Comparison of ENCODE assay signal across 27 cellular contexts in genomic region chrX:42242044-42242443, GRCh38.
"Had no signal": no experiment of that assay in that cellular context is flagged by ENCODE, and none has a peak within 500 bp of the region (broad histone marks: within the 10 kb centered on the region; RNA-seq: fewer than 3 reads in every experiment).

No MANE protein-coding gene starts in this region.

- H3K4me1 ChIP-seq: breast epithelium had no signal

- H3K27ac ChIP-seq: breast epithelium, SK-N-MC had no signal

- H3K36me3 ChIP-seq: breast epithelium had no signal

- ATAC-seq: activated CD4-positive, alpha-beta T cell treated with anti-CD3 and anti-CD28 coated beads for 36 hours; activated CD4-positive, CD25-positive, alpha-beta regulatory T cell treated with anti-CD3 and anti-CD28 coated beads, Interleukin-2, amount 50 U/mL, for 24 hours; activated naive CD8-positive, alpha-beta T cell treated with anti-CD3 and anti-CD28 coated beads, Interleukin-2, amount 50 U/mL, for 24 hours; activated T-cell treated with anti-CD3 and anti-CD28 coated beads, Interleukin-2, amount 50 U/mL, for 4 hours had no signal

- H3K9me3 ChIP-seq: breast epithelium had no signal

- DNase-seq: activated CD4-positive, alpha-beta memory T cell treated with anti-CD3 and anti-CD28 coated beads for 36 hours; activated CD4-positive, alpha-beta T cell treated with anti-CD3 and anti-CD28 coated beads for 36 hours; activated CD4-positive, alpha-beta T cell treated with anti-CD3 and anti-CD28 coated beads, Interleukin-2, amount 50 U/mL, for 1 hour; activated CD8-positive, alpha-beta memory T cell treated with anti-CD3 and anti-CD28 coated beads, Interleukin-2, amount 50 U/mL, for 4 hours; activated naive CD4-positive, alpha-beta T cell treated with anti-CD3 and anti-CD28 coated beads, Interleukin-2, amount 10 ng/mL, durations not matched to agents 7 days and 5 days; activated naive CD8-positive, alpha-beta T cell treated with anti-CD3 and anti-CD28 coated beads, Interleukin-2, amount 50 U/mL, for 24 hours; activated T-cell treated with anti-CD3 and anti-CD28 coated beads for 4 hours; activated T-cell treated with anti-CD3 and anti-CD28 coated beads, Interleukin-2, amount 50 U/mL, for 4 hours; amniotic stem cell; aorta; Kasumi-1; KG1; MM.1S; MV-4-11; NCI-H1092; NCI-H1436 treated with DMSO at 0.1 percent for 48 hours; NCI-H1694 treated with DMSO at 0.1 percent for 48 hours; NCI-H2029; NCI-H2171 treated with DMSO at 0.1 percent for 48 hours; NCI-H2227 treated with DMSO at 0.1 percent for 48 hours; NCI-H446; NCI-H510A treated with DMSO at 0.1 percent for 48 hours; NCI-H526 treated with DMSO at 0.1 percent for 48 hours; Right ventricle myocardium superior had no signal

- H3K4me3 ChIP-seq: breast epithelium, SK-N-MC had no signal
